In the genomic region with DNA sequence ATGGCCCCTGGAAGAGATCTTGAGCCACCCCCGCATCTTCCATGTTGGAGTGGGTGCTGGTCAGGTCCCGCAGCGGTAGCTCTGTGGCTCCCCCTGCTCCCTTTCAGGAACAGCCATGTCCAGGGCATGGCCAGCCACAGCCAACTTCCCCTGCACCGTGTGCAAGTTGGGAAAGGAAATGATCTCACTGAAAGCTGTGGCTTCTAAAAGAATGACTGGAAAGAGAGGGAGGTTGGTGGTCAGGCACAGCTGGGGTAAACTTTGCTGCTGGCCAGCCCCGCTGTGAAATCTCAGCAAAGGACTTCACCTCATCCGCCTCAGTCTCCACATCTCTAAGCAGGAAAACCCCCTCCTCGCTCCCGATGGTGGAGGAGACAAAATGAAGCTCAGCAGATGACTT, we compare ENCODE assay signal across 25 cellular contexts.
A peak's percentile ranks its signal among the peaks of the same experiment; 100 is the strongest.
DNase-seq lines count a peak whose midpoint lies in the region; ATAC-seq lines count a peak whose summit lies in the region.
"Had no signal": no experiment of that assay in that cellular context is flagged by ENCODE, and none has a peak within 500 bp of the region (broad histone marks: within the 10 kb centered on the region; RNA-seq: fewer than 3 reads in every experiment).

No MANE protein-coding gene starts in this region.

- DNase-seq in A172 (ENCODE audit: low spot score) (peak; percentile 66), ELR (ENCODE audit: low read depth) (peak; percentile 21), UCSD-AML1 (lab: John Stamatoyannopoulos, UW; ENCODE audit: unreplicated experiment) (peak; percentile 54), kidney tubule cell (ENCODE audit: low spot score) (peak; percentile 21), inferior parietal cortex (ENCODE audit: extremely low spot score) (no peak), NOMO-1 treated with DMSO at 0.1 percent for 48 hours (lab: John Stamatoyannopoulos, UW; ENCODE audit: unreplicated experiment) (no peak)
- DNase-seq: activated CD4-positive, alpha-beta T cell treated with anti-CD3 and anti-CD28 coated beads for 4 hours; activated naive CD4-positive, alpha-beta T cell treated with anti-CD3 and anti-CD28 coated beads, Interleukin-2, amount 10 ng/mL, durations not matched to agents 7 days and 5 days; activated T-cell treated with anti-CD3 and anti-CD28 coated beads, Interleukin-2, amount 50 U/mL, for 72 hours; CD4-positive, alpha-beta T cell; effector CD4-positive, alpha-beta T cell; foreskin keratinocyte; HFFc6; hippocampal formation; islet precursor cell; mammary epithelial cell; NCI-H1092; NCI-H2029; NCI-H226; NCI-H774; SHP77; stimulated activated CD4-positive, alpha-beta T cell treated with anti-CD3 and anti-CD28 coated beads, Interleukin-4, amount 100 ng/mL, for 24 hours had no signal

- ATAC-seq in HG02852 (IDR thresholded peaks at IDR 0.05; ENCODE audit: unreplicated experiment) (no peak), GM21360 (IDR thresholded peaks at IDR 0.05; ENCODE audit: unreplicated experiment) (no peak)
- ATAC-seq: A549, foreskin keratinocyte had no signal

Comparison
In these comparisons a context has a peak if more than half of its experiments do, and no peak if none do; other contexts are left out.
1. DNase-seq: peak in A172 (single experiment), ELR (single experiment), UCSD-AML1 (single experiment) and kidney tubule cell (single experiment); none in inferior parietal cortex (single experiment) and NOMO-1 treated with DMSO at 0.1 percent for 48 hours (single experiment).